Comparison of ENCODE assay signal across 14 cellular contexts in the genomic region with DNA sequence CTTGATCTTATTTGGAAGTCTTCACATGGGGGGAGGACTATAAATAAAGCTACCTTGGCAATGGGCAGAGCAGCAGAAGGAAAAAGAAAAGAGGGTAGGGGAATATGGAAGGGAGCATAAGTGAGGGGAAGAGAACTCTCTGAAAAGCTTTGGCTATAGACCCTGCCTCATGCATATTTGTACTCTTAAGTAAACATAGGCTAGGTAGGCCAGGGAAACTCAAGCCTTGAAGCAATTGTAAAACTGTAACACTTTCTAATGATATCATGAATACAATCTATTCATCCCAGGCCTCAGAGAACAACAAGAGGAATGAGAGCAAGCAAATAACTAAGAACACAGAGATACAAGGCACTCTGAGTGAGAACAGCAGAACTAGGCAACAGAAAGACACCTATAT. TPM values are rescaled to one million over a fixed set of nuclear protein-coding genes. Genes with fewer than 3 reads are reported as not detected.
A peak's percentile ranks its signal among the peaks of the same experiment; 100 is the strongest.
DNase-seq lines count a peak whose midpoint lies in the region; ATAC-seq, FAIRE-seq and TF ChIP-seq lines count a peak whose summit lies in the region.
"Had no signal": no experiment of that assay in that cellular context is flagged by ENCODE, and none has a peak within 500 bp of the region (broad histone marks: within the 10 kb centered on the region; RNA-seq: fewer than 3 reads in every experiment).

No MANE protein-coding gene starts in this region.

- H3K9me3 Mint-ChIP-seq in stimulated activated effector memory CD8-positive, alpha-beta T cell treated with anti-CD3 and anti-CD28 coated beads, Interleukin-12 subunit alpha, Interleukin-12 subunit beta, amount 100 ng/mL, for 72 hours: peaks cover 3% of the 10 kb centered on the region
- H3K9me3 Mint-ChIP-seq in activated naive CD4-positive, alpha-beta T cell treated with anti-CD3 and anti-CD28 coated beads, Interleukin-2, amount 10 ng/mL, durations not matched to agents 7 days and 5 days: no peaks in the 10 kb centered on the region
- H3K9me3 Mint-ChIP-seq: effector memory CD8-positive, alpha-beta T cell had no signal

- no peaks in the 10 kb centered on the region for H3K27me3 Mint-ChIP-seq in activated naive CD4-positive, alpha-beta T cell treated with anti-CD3 and anti-CD28 coated beads, Interleukin-2, amount 10 ng/mL, durations not matched to agents 7 days and 5 days
- H3K27me3 Mint-ChIP-seq: activated CD4-positive, alpha-beta T cell treated with anti-CD3 and anti-CD28 coated beads for 36 hours; effector memory CD8-positive, alpha-beta T cell had no signal

- no peak for ATAC-seq in stimulated activated effector memory CD8-positive, alpha-beta T cell treated with anti-CD3 and anti-CD28 coated beads, Interleukin-12 subunit alpha, Interleukin-12 subunit beta, amount 100 ng/mL, for 72 hours
- ATAC-seq: activated CD4-positive, alpha-beta T cell treated with anti-CD3 and anti-CD28 coated beads for 36 hours; effector memory CD8-positive, alpha-beta T cell had no signal

- no peaks in the 10 kb centered on the region for H3K9me3 ChIP-seq in endothelial cell of umbilical vein (replicated peaks; ENCODE audit: control insufficient read depth, insufficient read depth, low read length)
- H3K9me3 ChIP-seq: HAP-1, Peyer's patch, prostate gland had no signal

- peaks cover 46% of the 10 kb centered on the region for H3K4me1 ChIP-seq in endothelial cell of umbilical vein (ENCODE audit: control insufficient read depth, extremely low read depth, insufficient read depth, low read length)
- H3K4me1 ChIP-seq: prostate gland had no signal

- no peak for TF ChIP-seq POLR2A in endothelial cell of umbilical vein (IDR thresholded peaks at IDR 0.05; ENCODE audit: low read depth, low read length)

- no peak for DNase-seq in GM18507 (ENCODE audit: extremely low spot score, insufficient read length, low read depth)
- DNase-seq in NCI-H69 (lab: John Stamatoyannopoulos, UW): peak; percentile 32
- DNase-seq in endothelial cell of umbilical vein (ENCODE audit: low read depth, low spot score): peak; percentile 48
- no peak for DNase-seq in stimulated activated effector memory CD8-positive, alpha-beta T cell treated with anti-CD3 and anti-CD28 coated beads, Interleukin-12 subunit alpha, Interleukin-12 subunit beta, amount 100 ng/mL, for 72 hours (ENCODE audit: low spot score in 2 of 2)
- no peak for DNase-seq in stimulated activated CD4-positive, alpha-beta T cell treated with anti-CD3 and anti-CD28 coated beads, Interleukin-1b, Interleukin-23, amount 100 ng/mL, for 48 hours
- no peak for DNase-seq in activated naive CD4-positive, alpha-beta T cell treated with anti-CD3 and anti-CD28 coated beads, Interleukin-2, amount 10 ng/mL, durations not matched to agents 7 days and 5 days
- DNase-seq in foreskin fibroblast: no peak
- DNase-seq: activated CD4-positive, alpha-beta T cell treated with anti-CD3 and anti-CD28 coated beads for 36 hours; aorta; effector memory CD8-positive, alpha-beta T cell; NCI-H446 treated with DMSO at 0.1 percent for 48 hours; Peyer's patch had no signal

- intact Hi-C loops in endothelial cell of umbilical vein (cut with micrococcal nuclease): no loop called here

- peak overlapping the region; percentile 8 for H3K4me2 ChIP-seq in endothelial cell of umbilical vein (ENCODE audit: insufficient read depth, low read length)

- FAIRE-seq in GM18507 (lab: Jason Lieb, UNC): peak; percentile 55
- FAIRE-seq in endothelial cell of umbilical vein (lab: Jason Lieb, UNC): no peak

- H3K79me2 ChIP-seq in endothelial cell of umbilical vein (ENCODE audit: control insufficient read depth, insufficient read depth, low read length): peaks cover 79% of the 10 kb centered on the region

- no peaks in the 10 kb centered on the region for H3K36me3 ChIP-seq in endothelial cell of umbilical vein (ENCODE audit: control insufficient read depth in 2 of 2, extremely low read depth in 1 of 2, insufficient read depth in 2 of 2, low read length in 2 of 2)
- H3K36me3 ChIP-seq: HAP-1, Peyer's patch, prostate gland had no signal

- H2AFZ ChIP-seq in endothelial cell of umbilical vein (ENCODE audit: low read depth, low read length): no peak overlapping the region

- no peaks in the 10 kb centered on the region for H3K36me3 Mint-ChIP-seq in stimulated activated effector memory CD8-positive, alpha-beta T cell treated with anti-CD3 and anti-CD28 coated beads, Interleukin-12 subunit alpha, Interleukin-12 subunit beta, amount 100 ng/mL, for 72 hours
- H3K36me3 Mint-ChIP-seq in activated naive CD4-positive, alpha-beta T cell treated with anti-CD3 and anti-CD28 coated beads, Interleukin-2, amount 10 ng/mL, durations not matched to agents 7 days and 5 days: peaks cover 17% of the 10 kb centered on the region

- TF ChIP-seq CTCF in endothelial cell of umbilical vein (IDR thresholded peaks at IDR 0.05; ENCODE audit: extremely low read depth in 1 of 2, insufficient read depth in 1 of 2, low read depth in 1 of 2, low read length in 2 of 2): no peak
- no peak for TF ChIP-seq CTCF in foreskin fibroblast (IDR thresholded peaks at IDR 0.05; ENCODE audit: low read depth, low read length)

- dilution Hi-C loops in endothelial cell of umbilical vein (cut with MboI; ENCODE audit: extremely low pct_ligation_motif_present, low sequenced_read_pairs): no loop called here

- no peaks in the 10 kb centered on the region for H3K9me1 ChIP-seq in endothelial cell of umbilical vein (replicated peaks; ENCODE audit: control insufficient read depth, extremely low read depth, insufficient read depth, low read length)

- H3K4me1 Mint-ChIP-seq in stimulated activated effector memory CD8-positive, alpha-beta T cell treated with anti-CD3 and anti-CD28 coated beads, Interleukin-12 subunit alpha, Interleukin-12 subunit beta, amount 100 ng/mL, for 72 hours: peaks cover 82% of the 10 kb centered on the region
- H3K4me1 Mint-ChIP-seq in activated naive CD4-positive, alpha-beta T cell treated with anti-CD3 and anti-CD28 coated beads, Interleukin-2, amount 10 ng/mL, durations not matched to agents 7 days and 5 days: peaks cover 59% of the 10 kb centered on the region

- no TSS peak for BruUV-seq in endothelial cell of umbilical vein (replicated peaks; lab: Mats Ljungman, UMichigan)

- H3K4me3 ChIP-seq in endothelial cell of umbilical vein (replicated peaks in 1 of 3; ENCODE audit: insufficient read depth in 1 of 3, low read depth in 1 of 3, low read length in 3 of 3) (no peak overlapping the region), foreskin fibroblast (ENCODE audit: low read depth in 1 of 2, low read length in 2 of 2) (no peak overlapping the region)
- H3K4me3 ChIP-seq: HAP-1, Peyer's patch, prostate gland had no signal

- H3K9ac ChIP-seq in endothelial cell of umbilical vein (replicated peaks; ENCODE audit: extremely low read depth, insufficient read depth, low read length): no peak overlapping the region

- peak overlapping the region; percentile 33 for H3K27ac Mint-ChIP-seq in stimulated activated effector memory CD8-positive, alpha-beta T cell treated with anti-CD3 and anti-CD28 coated beads, Interleukin-12 subunit alpha, Interleukin-12 subunit beta, amount 100 ng/mL, for 72 hours
- H3K27ac Mint-ChIP-seq in activated naive CD4-positive, alpha-beta T cell treated with anti-CD3 and anti-CD28 coated beads, Interleukin-2, amount 10 ng/mL, durations not matched to agents 7 days and 5 days: no peak overlapping the region
- H3K27ac Mint-ChIP-seq: activated CD4-positive, alpha-beta T cell treated with anti-CD3 and anti-CD28 coated beads for 36 hours had no signal

- POLR2A ChIA-PET in endothelial cell of umbilical vein (lab: Charles Lee): no interaction called here

- peak overlapping the region; percentile 26 for H3K27ac ChIP-seq in endothelial cell of umbilical vein (ENCODE audit: insufficient read depth, low read depth, low read length)

- no peak overlapping the region for H3K4me3 Mint-ChIP-seq in stimulated activated effector memory CD8-positive, alpha-beta T cell treated with anti-CD3 and anti-CD28 coated beads, Interleukin-12 subunit alpha, Interleukin-12 subunit beta, amount 100 ng/mL, for 72 hours
- H3K4me3 Mint-ChIP-seq in activated naive CD4-positive, alpha-beta T cell treated with anti-CD3 and anti-CD28 coated beads, Interleukin-2, amount 10 ng/mL, durations not matched to agents 7 days and 5 days: no peak overlapping the region
- H3K4me3 Mint-ChIP-seq: activated CD4-positive, alpha-beta T cell treated with anti-CD3 and anti-CD28 coated beads for 36 hours had no signal

- no peaks in the 10 kb centered on the region for H3K27me3 ChIP-seq in endothelial cell of umbilical vein (ENCODE audit: control insufficient read depth in 2 of 2, insufficient read depth in 2 of 2, low read length in 2 of 2)
- H3K27me3 ChIP-seq: Peyer's patch had no signal

- no peaks in the 10 kb centered on the region for H4K20me1 ChIP-seq in endothelial cell of umbilical vein (replicated peaks; ENCODE audit: control insufficient read depth, extremely low read depth, insufficient read depth, low read length)

- CTCF ChIA-PET in endothelial cell of umbilical vein (lab: Charles Lee): interaction anchor here (0.7 to 2.2 kb wide), 3 partner anchors 9 to 172 kb away, joined by 3 to 5 read pairs (median 5); a partner anchor contains a TSS
- CTCF ChIA-PET in activated naive CD4-positive, alpha-beta T cell treated with anti-CD3 and anti-CD28 coated beads, Interleukin-2, amount 10 ng/mL, durations not matched to agents 7 days and 5 days (lab: Charles Lee): no interaction called here

TF ChIP-seq in endothelial cell of umbilical vein, 7 proteins besides CTCF, POLR2A, EP300 and RAD21 (continues in another document):
- TF ChIP-seq JUN (IDR thresholded peaks at IDR 0.05; ENCODE audit: borderline replicate concordance, insufficient read depth, insufficient read length, low read depth) (no peak), MYC (IDR thresholded peaks at IDR 0.05; ENCODE audit: low read depth, low read length) (no peak), POLR2AphosphoS5 (IDR thresholded peaks at IDR 0.05; ENCODE audit: insufficient read depth, low read depth, low read length) (no peak), GATA2 (IDR thresholded peaks at IDR 0.05; ENCODE audit: insufficient read depth, insufficient read length, low read depth, low read length) (no peak), EZH2 (IDR thresholded peaks at IDR 0.05; ENCODE audit: borderline replicate concordance, low read depth, low read length, severe bottlenecking) (no peak)
- TF ChIP-seq, protein P1, sequence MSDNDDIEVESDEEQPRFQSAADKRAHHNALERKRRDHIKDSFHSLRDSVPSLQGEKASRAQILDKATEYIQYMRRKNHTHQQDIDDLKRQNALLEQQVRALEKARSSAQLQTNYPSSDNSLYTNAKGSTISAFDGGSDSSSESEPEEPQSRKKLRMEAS (IDR thresholded peaks at IDR 0.05; ENCODE audit: insufficient read depth, insufficient read length): no peak

RNA-seq across cellular contexts. Expression of a gene that starts 20.4 kb away (rescaled TPM):
- total RNA-seq in endothelial cell of umbilical vein: 85.8 and 89.8 TPM in 2 replicates
- polyA plus RNA-seq in endothelial cell of umbilical vein: 26.0 and 30.5 TPM in 2 replicates
- 37.5 and 38.7 TPM in 2 replicates for polyA plus RNA-seq in endothelial cell of umbilical vein (2011; cell fraction: cytosol; rRNA removed)
- 87.7 and 93.7 TPM in 2 replicates for polyA plus RNA-seq in endothelial cell of umbilical vein (2011; cell fraction: nucleus; rRNA removed)
- 49.8 and 57.9 TPM in 2 replicates for polyA plus RNA-seq in endothelial cell of umbilical vein (2012)
- polyA minus RNA-seq in endothelial cell of umbilical vein: 141 and 157 TPM in 2 replicates
- polyA minus RNA-seq in endothelial cell of umbilical vein (2011; cell fraction: cytosol; rRNA and poly(A)+ RNA removed): 45.7 TPM
- 238 and 307 TPM in 2 replicates for polyA minus RNA-seq in endothelial cell of umbilical vein (2011; cell fraction: nucleus; rRNA and poly(A)+ RNA removed)

Comparison
In these comparisons a context has a peak if more than half of its experiments do, and no peak if none do; other contexts are left out.
1. DNase-seq: peak in NCI-H69 (single experiment) and endothelial cell of umbilical vein (single experiment); none in GM18507 (single experiment), stimulated activated effector memory CD8-positive, alpha-beta T cell treated with anti-CD3 and anti-CD28 coated beads, Interleukin-12 subunit alpha, Interleukin-12 subunit beta, amount 100 ng/mL, for 72 hours (0 of 2), stimulated activated CD4-positive, alpha-beta T cell treated with anti-CD3 and anti-CD28 coated beads, Interleukin-1b, Interleukin-23, amount 100 ng/mL, for 48 hours (single experiment), activated naive CD4-positive, alpha-beta T cell treated with anti-CD3 and anti-CD28 coated beads, Interleukin-2, amount 10 ng/mL, durations not matched to agents 7 days and 5 days (single experiment) and foreskin fibroblast (0 of 2).